ENCODE assay signal across 8 cellular contexts in genomic region chr10:95756061-95756751, GRCh38. TPM values are rescaled to one million over a fixed set of nuclear protein-coding genes. Genes with fewer than 3 reads are reported as not detected.
DNase-seq lines count a peak whose midpoint lies in the region; ATAC-seq and TF ChIP-seq lines count a peak whose summit lies in the region.

A gene with protein sequence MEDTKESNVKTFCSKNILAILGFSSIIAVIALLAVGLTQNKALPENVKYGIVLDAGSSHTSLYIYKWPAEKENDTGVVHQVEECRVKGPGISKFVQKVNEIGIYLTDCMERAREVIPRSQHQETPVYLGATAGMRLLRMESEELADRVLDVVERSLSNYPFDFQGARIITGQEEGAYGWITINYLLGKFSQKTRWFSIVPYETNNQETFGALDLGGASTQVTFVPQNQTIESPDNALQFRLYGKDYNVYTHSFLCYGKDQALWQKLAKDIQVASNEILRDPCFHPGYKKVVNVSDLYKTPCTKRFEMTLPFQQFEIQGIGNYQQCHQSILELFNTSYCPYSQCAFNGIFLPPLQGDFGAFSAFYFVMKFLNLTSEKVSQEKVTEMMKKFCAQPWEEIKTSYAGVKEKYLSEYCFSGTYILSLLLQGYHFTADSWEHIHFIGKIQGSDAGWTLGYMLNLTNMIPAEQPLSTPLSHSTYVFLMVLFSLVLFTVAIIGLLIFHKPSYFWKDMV (plus strand): TSS chr10:95756163. CDS start chr10:95756240, 77 bp downstream.

- H3K9me3 ChIP-seq in CD4-positive, alpha-beta memory T cell (ENCODE audit: control insufficient read depth in 1 of 2, low read length in 2 of 2): no peaks in the 10 kb centered on the region
- H3K9me3 ChIP-seq in adrenal gland (replicated peaks in 1 of 3): no peaks in the 10 kb centered on the region
- H3K9me3 ChIP-seq in iPS-15b (ENCODE audit: control insufficient read depth, insufficient read depth, low read length): no peaks in the 10 kb centered on the region

- peak within 1 kb of the TSS in 5 of 8 donors; percentile 37 to 71 (median 49) for H3K4me3 Mint-ChIP-seq in CD4-positive, alpha-beta memory T cell

- H3K4me3 ChIP-seq in CD4-positive, alpha-beta memory T cell (ENCODE audit: low read length in 2 of 2): no peak within 1 kb of the TSS
- H3K4me3 ChIP-seq in adrenal gland: peak within 1 kb of the TSS in 2 of 4 donors; percentile 10 to 45
- H3K4me3 ChIP-seq in iPS-15b (ENCODE audit: low read depth, low read length): peak within 1 kb of the TSS; percentile 53
- peak within 1 kb of the TSS; percentile 21 to 38 (median 27) for H3K4me3 ChIP-seq in skin epidermis

- POLR2A ChIA-PET in CD4-positive, alpha-beta memory T cell (lab: Charles Lee; ENCODE audit: partially characterized antibody): no interaction called here

- H3K36me3 Mint-ChIP-seq in CD4-positive, alpha-beta memory T cell: peaks cover 0 to 5% of the 10 kb centered on the region in 2 donors

- CTCF ChIA-PET in CD4-positive, alpha-beta memory T cell (lab: Charles Lee; ENCODE audit: partially characterized antibody): interaction anchor here (1.5 kb wide), 1 partner anchor 85 kb away, joined by 3 read pairs; no protein-coding TSS in a partner anchor

- DNase-seq in CD4-positive, alpha-beta memory T cell: no peak
- DNase-seq in adrenal gland: peak in 4 of 7 donors; percentile 15 to 42 (median 30)
- DNase-seq in NCI-H2107 treated with DMSO at 0.1 percent for 48 hours (lab: John Stamatoyannopoulos, UW; ENCODE audit: unreplicated experiment): no peak
- no peak for DNase-seq in kidney glomerular epithelial cell (lab: John Stamatoyannopoulos, UW)

- peaks cover 2% of the 10 kb centered on the region for H3K4me1 ChIP-seq in CD4-positive, alpha-beta memory T cell (ENCODE audit: insufficient read depth, low read length)
- H3K4me1 ChIP-seq in adrenal gland (replicated peaks in 1 of 2) (no peaks in the 10 kb centered on the region), iPS-15b (ENCODE audit: control insufficient read depth, insufficient read depth, low read length) (peaks cover 4% of the 10 kb centered on the region)

- peaks cover 1 to 18% of the 10 kb centered on the region in 2 donors for H3K27me3 Mint-ChIP-seq in CD4-positive, alpha-beta memory T cell

- H3K27me3 ChIP-seq in CD4-positive, alpha-beta memory T cell (ENCODE audit: insufficient read depth, low read length): no peaks in the 10 kb centered on the region
- no peaks in the 10 kb centered on the region for H3K27me3 ChIP-seq in adrenal gland
- no peaks in the 10 kb centered on the region for H3K27me3 ChIP-seq in iPS-15b (ENCODE audit: control insufficient read depth, insufficient read depth, low read length)

- peak within 1 kb of the TSS in 3 of 7 donors; percentile 8 to 62 (median 57) for H3K27ac Mint-ChIP-seq in CD4-positive, alpha-beta memory T cell

- TF ChIP-seq CTCF in adrenal gland (IDR thresholded peaks at IDR 0.05): no peak

- TF ChIP-seq POLR2A in adrenal gland (IDR thresholded peaks at IDR 0.05): no peak

- H3K36me3 ChIP-seq in CD4-positive, alpha-beta memory T cell (ENCODE audit: insufficient read depth, low read length): no peaks in the 10 kb centered on the region
- H3K36me3 ChIP-seq in adrenal gland (replicated peaks in 1 of 2) (no peaks in the 10 kb centered on the region), iPS-15b (ENCODE audit: control insufficient read depth, insufficient read depth, low read length) (no peaks in the 10 kb centered on the region)

- intact Hi-C loops in CD4-positive, alpha-beta memory T cell (cut with micrococcal nuclease): loop anchor here (5.0 kb wide), 1 partner anchor 86 kb away; no protein-coding TSS in a partner anchor
- intact Hi-C loops in adrenal gland (cut with DNase I): no loop called here

- peaks cover 0 to 2% (median 0%) of the 10 kb centered on the region in 8 donors for H3K9me3 Mint-ChIP-seq in CD4-positive, alpha-beta memory T cell

- ATAC-seq in HG02623 (IDR thresholded peaks at IDR 0.05; ENCODE audit: unreplicated experiment) (peak; percentile 25), HG03457 (IDR thresholded peaks at IDR 0.05; ENCODE audit: unreplicated experiment) (no peak)

- H3K9ac ChIP-seq in iPS-15b (ENCODE audit: low read depth, low read length): peak within 1 kb of the TSS; percentile 40

- WGBS in adrenal gland, 4 donors: 1 to 8% (median 5%) methylated on average over 11 of the region's 11 CpGs

- H3K27ac ChIP-seq in CD4-positive, alpha-beta memory T cell (ENCODE audit: low read depth, low read length): no peak within 1 kb of the TSS
- H3K27ac ChIP-seq in adrenal gland (peak within 1 kb of the TSS; percentile 3 to 77 (median 53)), skin epidermis (peak within 1 kb of the TSS; percentile 21 to 92 (median 76))

- peaks cover 2 to 22% (median 8%) of the 10 kb centered on the region in 4 donors for H3K4me1 Mint-ChIP-seq in CD4-positive, alpha-beta memory T cell

RNA-seq across cellular contexts. Expression of the gene that starts here (rescaled TPM):
- 1 to 10 TPM; 1.6 to 1.9 TPM for total RNA-seq in CD4-positive, alpha-beta memory T cell
- 1 to 10 TPM; 1.2 to 1.6 TPM for polyA plus RNA-seq in CD4-positive, alpha-beta memory T cell
- total RNA-seq in adrenal gland: 10 to 100 TPM; 13.7 to 26.4 (median 20.3) TPM
- polyA plus RNA-seq in adrenal gland: 10 to 100 TPM in 1 of 3 donors, 1 to 10 TPM in 2; 4.5 to 12.6 (median 8.0) TPM

Comparison
In these comparisons a context has a peak if more than half of its experiments do, and no peak if none do; other contexts are left out.
1. RNA of the gene that starts here (total RNA-seq): 13.7 to 26.4 TPM in adrenal gland; 1.6 to 1.9 TPM in CD4-positive, alpha-beta memory T cell; every median in the first group is over 4 times any median in the second.
2. DNase-seq: peak in adrenal gland (4 of 7); none in CD4-positive, alpha-beta memory T cell (0 of 5), NCI-H2107 treated with DMSO at 0.1 percent for 48 hours (single experiment) and kidney glomerular epithelial cell (single experiment).
3. H3K4me3 ChIP-seq: peak in iPS-15b (single experiment) and skin epidermis (7 of 7); none in CD4-positive, alpha-beta memory T cell (0 of 2).